Comparison of ENCODE assay signal across 1 cellular context in the genomic region with DNA sequence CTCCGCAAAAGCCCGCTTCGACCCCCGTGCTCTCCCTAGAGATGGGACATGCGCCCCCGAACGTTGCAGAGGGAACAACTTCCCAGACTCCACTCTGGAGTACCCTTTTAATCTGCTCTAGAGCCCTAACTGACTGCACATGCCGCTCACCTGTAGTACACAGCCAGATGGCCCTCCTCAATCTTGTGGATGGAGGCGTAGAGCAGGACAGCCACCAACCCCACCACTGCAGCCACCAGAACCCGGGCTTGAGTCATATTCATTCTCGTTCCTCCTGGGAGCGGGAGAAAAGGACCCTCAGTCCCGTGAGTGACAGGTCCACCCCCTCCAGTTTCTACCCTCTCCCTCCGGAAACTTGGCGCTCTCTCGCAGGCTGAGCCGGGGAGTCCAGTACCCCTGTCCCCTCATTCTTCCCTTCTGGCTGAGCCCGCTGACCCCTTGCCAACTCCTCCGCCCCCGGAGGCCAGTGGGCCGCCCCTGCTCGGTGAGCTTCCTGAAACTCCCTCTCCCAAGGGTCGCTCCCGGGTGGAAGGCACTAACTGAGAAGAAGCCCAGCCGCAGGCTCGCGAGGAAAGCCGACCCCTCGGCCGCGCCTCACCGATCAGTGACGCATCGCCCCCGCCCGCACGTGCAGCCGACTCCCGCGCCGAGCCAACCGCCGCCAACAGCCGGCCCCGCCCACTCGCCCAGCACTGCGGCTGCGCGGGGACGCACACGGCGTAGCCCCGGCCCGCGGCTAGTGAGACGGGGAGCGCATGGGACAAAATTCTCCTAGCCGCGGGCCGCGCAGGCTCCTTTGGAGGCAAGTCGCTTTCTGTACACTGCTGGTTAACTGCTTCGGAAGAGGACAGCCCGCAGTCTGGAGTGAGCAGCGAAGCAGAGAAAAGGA.
TF ChIP-seq lines count a peak whose summit lies in the region.

A gene (minus strand): TSS at position 666 of the 889 bp plus-strand sequence. CDS start 403 bp downstream, at position 263.

TF ChIP-seq in HepG2, 621 proteins besides CTCF, POLR2A, EP300 and RAD21 (continued from another document and continues in another):
- TF ChIP-seq ZNF333 (CRISPR knock-in tag; IDR thresholded peaks at IDR 0.05; ENCODE audit: borderline replicate concordance), result peak; percentile 76; the same call in 1 of the 2 replicates
- peak; percentile 65 for TF ChIP-seq TARDBP (CRISPR knock-in tag; IDR thresholded peaks at IDR 0.05)
- TF ChIP-seq, protein P1, sequence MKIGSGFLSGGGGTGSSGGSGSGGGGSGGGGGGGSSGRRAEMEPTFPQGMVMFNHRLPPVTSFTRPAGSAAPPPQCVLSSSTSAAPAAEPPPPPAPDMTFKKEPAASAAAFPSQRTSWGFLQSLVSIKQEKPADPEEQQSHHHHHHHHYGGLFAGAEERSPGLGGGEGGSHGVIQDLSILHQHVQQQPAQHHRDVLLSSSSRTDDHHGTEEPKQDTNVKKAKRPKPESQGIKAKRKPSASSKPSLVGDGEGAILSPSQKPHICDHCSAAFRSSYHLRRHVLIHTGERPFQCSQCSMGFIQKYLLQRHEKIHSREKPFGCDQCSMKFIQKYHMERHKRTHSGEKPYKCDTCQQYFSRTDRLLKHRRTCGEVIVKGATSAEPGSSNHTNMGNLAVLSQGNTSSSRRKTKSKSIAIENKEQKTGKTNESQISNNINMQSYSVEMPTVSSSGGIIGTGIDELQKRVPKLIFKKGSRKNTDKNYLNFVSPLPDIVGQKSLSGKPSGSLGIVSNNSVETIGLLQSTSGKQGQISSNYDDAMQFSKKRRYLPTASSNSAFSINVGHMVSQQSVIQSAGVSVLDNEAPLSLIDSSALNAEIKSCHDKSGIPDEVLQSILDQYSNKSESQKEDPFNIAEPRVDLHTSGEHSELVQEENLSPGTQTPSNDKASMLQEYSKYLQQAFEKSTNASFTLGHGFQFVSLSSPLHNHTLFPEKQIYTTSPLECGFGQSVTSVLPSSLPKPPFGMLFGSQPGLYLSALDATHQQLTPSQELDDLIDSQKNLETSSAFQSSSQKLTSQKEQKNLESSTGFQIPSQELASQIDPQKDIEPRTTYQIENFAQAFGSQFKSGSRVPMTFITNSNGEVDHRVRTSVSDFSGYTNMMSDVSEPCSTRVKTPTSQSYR (CRISPR knock-in tag; IDR thresholded peaks at IDR 0.05; ENCODE audit: borderline replicate concordance), result no peak
- TF ChIP-seq ZNF253 (CRISPR knock-in tag; IDR thresholded peaks at IDR 0.05; ENCODE audit: borderline replicate concordance), result 0 out of 2 replicates have a peak, but pooled peaks have one; percentile 60
- TF ChIP-seq NR2C2 (CRISPR knock-in tag; IDR thresholded peaks at IDR 0.05; ENCODE audit: borderline replicate concordance), result peak; percentile 55
- peak; percentile 86; the same call in 1 of the 2 replicates for TF ChIP-seq PHF21A (CRISPR knock-in tag; IDR thresholded peaks at IDR 0.05)
- no peak for TF ChIP-seq ZNF326 (CRISPR knock-in tag; IDR thresholded peaks at IDR 0.05; ENCODE audit: borderline replicate concordance)
- TF ChIP-seq, protein P2, sequence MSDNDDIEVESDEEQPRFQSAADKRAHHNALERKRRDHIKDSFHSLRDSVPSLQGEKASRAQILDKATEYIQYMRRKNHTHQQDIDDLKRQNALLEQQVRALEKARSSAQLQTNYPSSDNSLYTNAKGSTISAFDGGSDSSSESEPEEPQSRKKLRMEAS (IDR thresholded peaks at IDR 0.05), result peak; percentile 98
- TF ChIP-seq SP5 (CRISPR knock-in tag; IDR thresholded peaks at IDR 0.05; ENCODE audit: borderline replicate concordance, low read depth), result peak; percentile 90
- TF ChIP-seq CBFB (CRISPR knock-in tag; IDR thresholded peaks at IDR 0.05), result peak; percentile 57
- no peak for TF ChIP-seq ZC3H4 (CRISPR knock-in tag; IDR thresholded peaks at IDR 0.05; ENCODE audit: borderline replicate concordance)
- TF ChIP-seq, protein P3, sequence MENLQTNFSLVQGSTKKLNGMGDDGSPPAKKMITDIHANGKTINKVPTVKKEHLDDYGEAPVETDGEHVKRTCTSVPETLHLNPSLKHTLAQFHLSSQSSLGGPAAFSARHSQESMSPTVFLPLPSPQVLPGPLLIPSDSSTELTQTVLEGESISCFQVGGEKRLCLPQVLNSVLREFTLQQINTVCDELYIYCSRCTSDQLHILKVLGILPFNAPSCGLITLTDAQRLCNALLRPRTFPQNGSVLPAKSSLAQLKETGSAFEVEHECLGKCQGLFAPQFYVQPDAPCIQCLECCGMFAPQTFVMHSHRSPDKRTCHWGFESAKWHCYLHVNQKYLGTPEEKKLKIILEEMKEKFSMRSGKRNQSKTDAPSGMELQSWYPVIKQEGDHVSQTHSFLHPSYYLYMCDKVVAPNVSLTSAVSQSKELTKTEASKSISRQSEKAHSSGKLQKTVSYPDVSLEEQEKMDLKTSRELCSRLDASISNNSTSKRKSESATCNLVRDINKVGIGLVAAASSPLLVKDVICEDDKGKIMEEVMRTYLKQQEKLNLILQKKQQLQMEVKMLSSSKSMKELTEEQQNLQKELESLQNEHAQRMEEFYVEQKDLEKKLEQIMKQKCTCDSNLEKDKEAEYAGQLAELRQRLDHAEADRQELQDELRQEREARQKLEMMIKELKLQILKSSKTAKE (CRISPR knock-in tag; IDR thresholded peaks at IDR 0.05; ENCODE audit: borderline replicate concordance), result peak; percentile 65; the same call in 1 of the 2 replicates
- no peak for TF ChIP-seq ZMAT3 (CRISPR knock-in tag; conservative IDR thresholded peaks at IDR 0.05)
- TF ChIP-seq ZNF234 (CRISPR knock-in tag; conservative IDR thresholded peaks at IDR 0.05), result no peak; the same call in 1 of the 2 replicates
- peak; percentile 90; the same call in 1 of the 2 replicates for TF ChIP-seq KMT2A (CRISPR knock-in tag; IDR thresholded peaks at IDR 0.05)
- TF ChIP-seq ZNF160 (CRISPR knock-in tag; IDR thresholded peaks at IDR 0.05), result peak; percentile 63; the same call in 1 of the 2 replicates
- no peak for TF ChIP-seq MAFK (conservative IDR thresholded peaks at IDR 0.05 in 1 of 2, IDR thresholded peaks at IDR 0.05 in 1 of 2; ENCODE audit: low read length in 2 of 2)
- peak; percentile 77; the same call in 1 of the 2 replicates for TF ChIP-seq FOXC1 (CRISPR knock-in tag; IDR thresholded peaks at IDR 0.05; ENCODE audit: borderline replicate concordance)
- no peak for TF ChIP-seq NBN (conservative IDR thresholded peaks at IDR 0.05)
- TF ChIP-seq, protein P4, sequence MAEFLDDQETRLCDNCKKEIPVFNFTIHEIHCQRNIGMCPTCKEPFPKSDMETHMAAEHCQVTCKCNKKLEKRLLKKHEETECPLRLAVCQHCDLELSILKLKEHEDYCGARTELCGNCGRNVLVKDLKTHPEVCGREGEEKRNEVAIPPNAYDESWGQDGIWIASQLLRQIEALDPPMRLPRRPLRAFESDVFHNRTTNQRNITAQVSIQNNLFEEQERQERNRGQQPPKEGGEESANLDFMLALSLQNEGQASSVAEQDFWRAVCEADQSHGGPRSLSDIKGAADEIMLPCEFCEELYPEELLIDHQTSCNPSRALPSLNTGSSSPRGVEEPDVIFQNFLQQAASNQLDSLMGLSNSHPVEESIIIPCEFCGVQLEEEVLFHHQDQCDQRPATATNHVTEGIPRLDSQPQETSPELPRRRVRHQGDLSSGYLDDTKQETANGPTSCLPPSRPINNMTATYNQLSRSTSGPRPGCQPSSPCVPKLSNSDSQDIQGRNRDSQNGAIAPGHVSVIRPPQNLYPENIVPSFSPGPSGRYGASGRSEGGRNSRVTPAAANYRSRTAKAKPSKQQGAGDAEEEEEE (CRISPR knock-in tag; IDR thresholded peaks at IDR 0.05; ENCODE audit: borderline replicate concordance), result no peak
- peak; percentile 39; the same call in 1 of the 2 replicates for TF ChIP-seq PAX8 (CRISPR knock-in tag; IDR thresholded peaks at IDR 0.05; ENCODE audit: borderline replicate concordance)
- no peak for TF ChIP-seq FLYWCH1 (CRISPR knock-in tag; IDR thresholded peaks at IDR 0.05)
- TF ChIP-seq, protein P5, sequence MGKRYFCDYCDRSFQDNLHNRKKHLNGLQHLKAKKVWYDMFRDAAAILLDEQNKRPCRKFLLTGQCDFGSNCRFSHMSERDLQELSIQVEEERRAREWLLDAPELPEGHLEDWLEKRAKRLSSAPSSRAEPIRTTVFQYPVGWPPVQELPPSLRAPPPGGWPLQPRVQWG (CRISPR knock-in tag; IDR thresholded peaks at IDR 0.05; ENCODE audit: borderline replicate concordance, low read depth), result no peak
- TF ChIP-seq POGZ (CRISPR knock-in tag; IDR thresholded peaks at IDR 0.05), result peak; percentile 66
- TF ChIP-seq ZNF644 (CRISPR knock-in tag; IDR thresholded peaks at IDR 0.05; ENCODE audit: low read depth), result no peak
- peak; percentile 93 for TF ChIP-seq ZFX (CRISPR knock-in tag; IDR thresholded peaks at IDR 0.05; ENCODE audit: low read depth)
- TF ChIP-seq, protein P6, sequence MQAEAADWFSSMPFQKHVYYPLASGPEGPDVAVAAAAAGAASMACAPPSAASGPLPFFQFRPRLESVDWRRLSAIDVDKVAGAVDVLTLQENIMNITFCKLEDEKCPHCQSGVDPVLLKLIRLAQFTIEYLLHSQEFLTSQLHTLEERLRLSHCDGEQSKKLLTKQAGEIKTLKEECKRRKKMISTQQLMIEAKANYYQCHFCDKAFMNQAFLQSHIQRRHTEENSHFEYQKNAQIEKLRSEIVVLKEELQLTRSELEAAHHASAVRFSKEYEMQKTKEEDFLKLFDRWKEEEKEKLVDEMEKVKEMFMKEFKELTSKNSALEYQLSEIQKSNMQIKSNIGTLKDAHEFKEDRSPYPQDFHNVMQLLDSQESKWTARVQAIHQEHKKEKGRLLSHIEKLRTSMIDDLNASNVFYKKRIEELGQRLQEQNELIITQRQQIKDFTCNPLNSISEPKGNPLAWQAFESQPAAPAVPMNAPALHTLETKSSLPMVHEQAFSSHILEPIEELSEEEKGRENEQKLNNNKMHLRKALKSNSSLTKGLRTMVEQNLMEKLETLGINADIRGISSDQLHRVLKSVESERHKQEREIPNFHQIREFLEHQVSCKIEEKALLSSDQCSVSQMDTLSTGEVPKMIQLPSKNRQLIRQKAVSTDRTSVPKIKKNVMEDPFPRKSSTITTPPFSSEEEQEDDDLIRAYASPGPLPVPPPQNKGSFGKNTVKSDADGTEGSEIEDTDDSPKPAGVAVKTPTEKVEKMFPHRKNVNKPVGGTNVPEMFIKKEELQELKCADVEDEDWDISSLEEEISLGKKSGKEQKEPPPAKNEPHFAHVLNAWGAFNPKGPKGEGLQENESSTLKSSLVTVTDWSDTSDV (CRISPR knock-in tag; IDR thresholded peaks at IDR 0.05), result peak; percentile 47; the same call in 1 of the 2 replicates
- TF ChIP-seq, protein P7, sequence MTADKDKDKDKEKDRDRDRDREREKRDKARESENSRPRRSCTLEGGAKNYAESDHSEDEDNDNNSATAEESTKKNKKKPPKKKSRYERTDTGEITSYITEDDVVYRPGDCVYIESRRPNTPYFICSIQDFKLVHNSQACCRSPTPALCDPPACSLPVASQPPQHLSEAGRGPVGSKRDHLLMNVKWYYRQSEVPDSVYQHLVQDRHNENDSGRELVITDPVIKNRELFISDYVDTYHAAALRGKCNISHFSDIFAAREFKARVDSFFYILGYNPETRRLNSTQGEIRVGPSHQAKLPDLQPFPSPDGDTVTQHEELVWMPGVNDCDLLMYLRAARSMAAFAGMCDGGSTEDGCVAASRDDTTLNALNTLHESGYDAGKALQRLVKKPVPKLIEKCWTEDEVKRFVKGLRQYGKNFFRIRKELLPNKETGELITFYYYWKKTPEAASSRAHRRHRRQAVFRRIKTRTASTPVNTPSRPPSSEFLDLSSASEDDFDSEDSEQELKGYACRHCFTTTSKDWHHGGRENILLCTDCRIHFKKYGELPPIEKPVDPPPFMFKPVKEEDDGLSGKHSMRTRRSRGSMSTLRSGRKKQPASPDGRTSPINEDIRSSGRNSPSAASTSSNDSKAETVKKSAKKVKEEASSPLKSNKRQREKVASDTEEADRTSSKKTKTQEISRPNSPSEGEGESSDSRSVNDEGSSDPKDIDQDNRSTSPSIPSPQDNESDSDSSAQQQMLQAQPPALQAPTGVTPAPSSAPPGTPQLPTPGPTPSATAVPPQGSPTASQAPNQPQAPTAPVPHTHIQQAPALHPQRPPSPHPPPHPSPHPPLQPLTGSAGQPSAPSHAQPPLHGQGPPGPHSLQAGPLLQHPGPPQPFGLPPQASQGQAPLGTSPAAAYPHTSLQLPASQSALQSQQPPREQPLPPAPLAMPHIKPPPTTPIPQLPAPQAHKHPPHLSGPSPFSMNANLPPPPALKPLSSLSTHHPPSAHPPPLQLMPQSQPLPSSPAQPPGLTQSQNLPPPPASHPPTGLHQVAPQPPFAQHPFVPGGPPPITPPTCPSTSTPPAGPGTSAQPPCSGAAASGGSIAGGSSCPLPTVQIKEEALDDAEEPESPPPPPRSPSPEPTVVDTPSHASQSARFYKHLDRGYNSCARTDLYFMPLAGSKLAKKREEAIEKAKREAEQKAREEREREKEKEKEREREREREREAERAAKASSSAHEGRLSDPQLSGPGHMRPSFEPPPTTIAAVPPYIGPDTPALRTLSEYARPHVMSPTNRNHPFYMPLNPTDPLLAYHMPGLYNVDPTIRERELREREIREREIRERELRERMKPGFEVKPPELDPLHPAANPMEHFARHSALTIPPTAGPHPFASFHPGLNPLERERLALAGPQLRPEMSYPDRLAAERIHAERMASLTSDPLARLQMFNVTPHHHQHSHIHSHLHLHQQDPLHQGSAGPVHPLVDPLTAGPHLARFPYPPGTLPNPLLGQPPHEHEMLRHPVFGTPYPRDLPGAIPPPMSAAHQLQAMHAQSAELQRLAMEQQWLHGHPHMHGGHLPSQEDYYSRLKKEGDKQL (CRISPR knock-in tag; IDR thresholded peaks at IDR 0.05; ENCODE audit: low read depth), result peak; percentile 27; the same call in 1 of the 2 replicates
- TF ChIP-seq HOXD1 (CRISPR knock-in tag; IDR thresholded peaks at IDR 0.05), result peak; percentile 76
- TF ChIP-seq MIER3 (CRISPR knock-in tag; IDR thresholded peaks at IDR 0.05; ENCODE audit: borderline replicate concordance), result no peak
- TF ChIP-seq, protein P8, sequence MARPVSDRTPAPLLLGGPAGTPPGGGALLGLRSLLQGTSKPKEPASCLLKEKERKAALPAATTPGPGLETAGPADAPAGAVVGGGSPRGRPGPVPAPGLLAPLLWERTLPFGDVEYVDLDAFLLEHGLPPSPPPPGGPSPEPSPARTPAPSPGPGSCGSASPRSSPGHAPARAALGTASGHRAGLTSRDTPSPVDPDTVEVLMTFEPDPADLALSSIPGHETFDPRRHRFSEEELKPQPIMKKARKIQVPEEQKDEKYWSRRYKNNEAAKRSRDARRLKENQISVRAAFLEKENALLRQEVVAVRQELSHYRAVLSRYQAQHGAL (CRISPR knock-in tag; IDR thresholded peaks at IDR 0.05; ENCODE audit: not compliant biosample characterization), result peak; percentile 91
- TF ChIP-seq ATRX (CRISPR knock-in tag; IDR thresholded peaks at IDR 0.05; ENCODE audit: borderline replicate concordance), result no peak
- TF ChIP-seq ZKSCAN8 (CRISPR knock-in tag; IDR thresholded peaks at IDR 0.05; ENCODE audit: borderline replicate concordance), result no peak
- peak; percentile 77; the same call in 1 of the 2 replicates for TF ChIP-seq ZNF572 (CRISPR knock-in tag; IDR thresholded peaks at IDR 0.05)
- TF ChIP-seq ZNF124 (CRISPR knock-in tag; IDR thresholded peaks at IDR 0.05), result no peak; the same call in 1 of the 2 replicates
- TF ChIP-seq HDAC2 (CRISPR knock-in tag; IDR thresholded peaks at IDR 0.05), result peak; percentile 41; the same call in 1 of the 2 replicates
- TF ChIP-seq, protein P9, sequence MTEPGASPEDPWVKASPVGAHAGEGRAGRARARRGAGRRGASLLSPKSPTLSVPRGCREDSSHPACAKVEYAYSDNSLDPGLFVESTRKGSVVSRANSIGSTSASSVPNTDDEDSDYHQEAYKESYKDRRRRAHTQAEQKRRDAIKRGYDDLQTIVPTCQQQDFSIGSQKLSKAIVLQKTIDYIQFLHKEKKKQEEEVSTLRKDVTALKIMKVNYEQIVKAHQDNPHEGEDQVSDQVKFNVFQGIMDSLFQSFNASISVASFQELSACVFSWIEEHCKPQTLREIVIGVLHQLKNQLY (CRISPR knock-in tag; IDR thresholded peaks at IDR 0.05), result no peak
